In genomic region chr5:45035991-45036390, GRCh38 we compare ENCODE assay signal across 22 cellular contexts.
A peak's percentile ranks its signal among the peaks of the same experiment; 100 is the strongest.
DNase-seq lines count a peak whose midpoint lies in the region; ATAC-seq, FAIRE-seq and TF ChIP-seq lines count a peak whose summit lies in the region.
"Had no signal": no experiment of that assay in that cellular context is flagged by ENCODE, and none has a peak within 500 bp of the region (broad histone marks: within the 10 kb centered on the region; RNA-seq: fewer than 3 reads in every experiment).

No MANE protein-coding gene starts in this region.

- H3K9me3 ChIP-seq in PC-9 (ENCODE audit: insufficient read depth, low read depth) (no peaks in the 10 kb centered on the region), endodermal cell (ENCODE audit: control insufficient read depth, low read length) (no peaks in the 10 kb centered on the region), HepG2 (ENCODE audit: low read length) (no peaks in the 10 kb centered on the region)
- H3K9me3 ChIP-seq: BLaER1 treated with 17β-estradiol and CSF1 and Interleukin-3, amounts not matched to agents 10 nM and 100 nM; Caco-2 had no signal

- TF ChIP-seq EP300 in HepG2 (IDR thresholded peaks at IDR 0.05; ENCODE audit: low read depth in 2 of 2, low read length in 2 of 2) (no peak), HepG2 (CRISPR knock-in tag; IDR thresholded peaks at IDR 0.05; ENCODE audit: borderline replicate concordance) (no peak)

- H3K27ac Mint-ChIP-seq in endodermal cell: no peak overlapping the region
- H3K27ac Mint-ChIP-seq: B cell; CD4-positive, alpha-beta T cell; CD8-positive, alpha-beta T cell had no signal

- H3K9ac ChIP-seq in endodermal cell (ENCODE audit: extremely low read depth, low read length, poor library complexity, severe bottlenecking) (no peak overlapping the region), mesendoderm (ENCODE audit: low read length) (no peak overlapping the region), HepG2 (ENCODE audit: insufficient read depth, low read depth, low read length) (no peak overlapping the region)
- H3K9ac ChIP-seq: BLaER1 treated with 17β-estradiol and CSF1 and Interleukin-3, amounts not matched to agents 10 nM and 100 nM had no signal

- H4K20me1 ChIP-seq in PC-9 (ENCODE audit: insufficient read depth): no peaks in the 10 kb centered on the region
- no peaks in the 10 kb centered on the region for H4K20me1 ChIP-seq in HepG2 (ENCODE audit: insufficient read depth, low read length)
- H4K20me1 ChIP-seq: BLaER1 treated with 17β-estradiol and CSF1 and Interleukin-3, amounts not matched to agents 10 nM and 100 nM had no signal

- no peak overlapping the region for H3K4me3 Mint-ChIP-seq in endodermal cell
- H3K4me3 Mint-ChIP-seq: B cell; CD4-positive, alpha-beta T cell; CD8-positive, alpha-beta T cell had no signal

- no peak overlapping the region for H2BK15ac ChIP-seq in mesendoderm (replicated peaks; ENCODE audit: low read depth)

- H3K27me3 ChIP-seq in PC-9 (ENCODE audit: insufficient read depth, low read depth) (no peaks in the 10 kb centered on the region), endodermal cell (ENCODE audit: control insufficient read depth, insufficient read depth, low read length, poor library complexity, severe bottlenecking) (peaks cover 9% of the 10 kb centered on the region), mesendoderm (ENCODE audit: insufficient read depth, low read length, poor library complexity) (no peaks in the 10 kb centered on the region), HepG2 (ENCODE audit: control insufficient read depth in 1 of 2, insufficient read depth in 2 of 2, low read length in 2 of 2) (no peaks in the 10 kb centered on the region)
- H3K27me3 ChIP-seq: BLaER1 treated with 17β-estradiol and CSF1 and Interleukin-3, amounts not matched to agents 10 nM and 100 nM had no signal

- no peak for TF ChIP-seq RAD21 in HepG2 (CRISPR knock-in tag; IDR thresholded peaks at IDR 0.05)

- ATAC-seq in HepG2: no peak
- ATAC-seq: CD8-positive, alpha-beta T cell had no signal

- no peak for FAIRE-seq in HepG2 (lab: Jason Lieb, UNC)
- FAIRE-seq: A204.1, D721Med, G401.6, GM12891, GM19239 had no signal

- POLR2A ChIA-PET in PC-9 (lab: Charles Lee; ENCODE audit: unreplicated experiment): no interaction called here
- POLR2A ChIA-PET in HepG2 (lab: Yijun Ruan, JAX): no interaction called here

- DNase-seq in PC-9 (no peak), endodermal cell (peak; percentile 80), mesendoderm (peak; percentile 83), ACHN (no peak), HepG2 (ENCODE audit: low spot score) (no peak), NCI-H446 (lab: John Stamatoyannopoulos, UW) (no peak)
- DNase-seq: 8988T; AML-193; Caco-2; Calu3; CD4-positive, alpha-beta T cell; CD8-positive, alpha-beta T cell; DMS79 treated with DMSO at 0.1 percent for 48 hours; GF-D8 had no signal

- H3F3A ChIP-seq in PC-9 (ENCODE audit: insufficient read depth, low read depth): no peaks in the 10 kb centered on the region

- no peak overlapping the region for H3K56ac ChIP-seq in mesendoderm (ENCODE audit: low read length)

- no peak for TF ChIP-seq CTCF in PC-9 (conservative IDR thresholded peaks at IDR 0.05)
- TF ChIP-seq CTCF in endodermal cell (conservative IDR thresholded peaks at IDR 0.05): no peak
- TF ChIP-seq CTCF in HepG2 (CRISPR knock-in tag; IDR thresholded peaks at IDR 0.05): no peak

- no peaks in the 10 kb centered on the region for H3K9me2 ChIP-seq in PC-9 (ENCODE audit: insufficient read depth)

- in situ Hi-C loops in ACHN (cut with HindIII; ENCODE audit: low pct_ligation_motif_present, low pct_unique_long_range_greater_than_20kb, low sequenced_read_pairs) (no loop called here), HepG2 (cut with HindIII; ENCODE audit: extremely low pct_ligation_motif_present, low pct_unique_long_range_greater_than_20kb) (no loop called here)

- H3K4me1 ChIP-seq in PC-9 (replicated peaks; ENCODE audit: insufficient read depth) (no peaks in the 10 kb centered on the region), endodermal cell (ENCODE audit: control insufficient read depth, insufficient read depth, low read length) (no peaks in the 10 kb centered on the region), mesendoderm (ENCODE audit: control insufficient read depth, low read depth, low read length) (no peaks in the 10 kb centered on the region), HepG2 (ENCODE audit: insufficient read depth, low read length) (no peaks in the 10 kb centered on the region)
- H3K4me1 ChIP-seq: BLaER1 treated with 17β-estradiol and CSF1 and Interleukin-3, amounts not matched to agents 10 nM and 100 nM; Caco-2 had no signal

- 45 to 66% methylated on average over 1 of the region's 1 CpG for WGBS in endodermal cell (ENCODE audit: insufficient coverage in 1 of 2, insufficient read length in 1 of 2), 2 experiments
- WGBS in mesendoderm (ENCODE audit: extremely low coverage, insufficient coverage, low lambda C conversion rate): no CpG with 5 or more reads among the region's 1 CpG
- WGBS in HepG2 (ENCODE audit: low lambda C conversion rate): 0% methylated on average over 1 of the region's 1 CpG

- H2AK5ac ChIP-seq in mesendoderm (ENCODE audit: low read length): no peak overlapping the region

- H4K8ac ChIP-seq in mesendoderm (ENCODE audit: low read depth, low read length): no peak overlapping the region

- intact Hi-C loops in PC-9 (cut with micrococcal nuclease; ENCODE audit: unreplicated experiment): loop anchor here (5.0 to 10.0 kb wide), 3 partner anchors 174 to 739 kb away; no protein-coding TSS in a partner anchor
- intact Hi-C loops in HepG2 (cut with micrococcal nuclease; ENCODE audit: unreplicated experiment): no loop called here

- H2BK5ac ChIP-seq in mesendoderm (ENCODE audit: low read length): no peak overlapping the region

- H3K36me3 Mint-ChIP-seq in endodermal cell (ENCODE audit: low read depth): no peaks in the 10 kb centered on the region
- H3K36me3 Mint-ChIP-seq: CD8-positive, alpha-beta T cell had no signal

- H3K36me3 ChIP-seq in PC-9 (ENCODE audit: low read depth): no peaks in the 10 kb centered on the region
- H3K36me3 ChIP-seq in endodermal cell (ENCODE audit: control insufficient read depth, insufficient read depth, low read length): no peaks in the 10 kb centered on the region
- no peaks in the 10 kb centered on the region for H3K36me3 ChIP-seq in mesendoderm (ENCODE audit: control insufficient read depth, insufficient read depth, low read length)
- no peaks in the 10 kb centered on the region for H3K36me3 ChIP-seq in HepG2 (replicated peaks in 1 of 2; ENCODE audit: control insufficient read depth in 1 of 2, insufficient read depth in 2 of 2, low read length in 2 of 2)
- H3K36me3 ChIP-seq: BLaER1 treated with 17β-estradiol and CSF1 and Interleukin-3, amounts not matched to agents 10 nM and 100 nM had no signal

- BruUV-seq in PC-9 (replicated peaks; lab: Mats Ljungman, UMichigan): no TSS peak
- no TSS peak for BruUV-seq in HepG2 (replicated peaks; lab: Mats Ljungman, UMichigan)

- H3K23ac ChIP-seq in mesendoderm (ENCODE audit: low read length): no peak overlapping the region

- no peak overlapping the region for H3K4ac ChIP-seq in mesendoderm (ENCODE audit: low read depth, low read length)

- no peak overlapping the region for H3K27ac ChIP-seq in PC-9
- H3K27ac ChIP-seq in endodermal cell (ENCODE audit: low read depth, low read length): no peak overlapping the region
- no peak overlapping the region for H3K27ac ChIP-seq in mesendoderm (ENCODE audit: low read depth, low read length)
- no peak overlapping the region for H3K27ac ChIP-seq in HepG2 (ENCODE audit: extremely low read length, insufficient read depth, low read length)
- H3K27ac ChIP-seq: BLaER1 treated with 17β-estradiol and CSF1 and Interleukin-3, amounts not matched to agents 10 nM and 100 nM; C4-2B had no signal

- H3K4me3 ChIP-seq in PC-9: no peak overlapping the region
- H3K4me3 ChIP-seq in endodermal cell (ENCODE audit: low read length): no peak overlapping the region
- H3K4me3 ChIP-seq in mesendoderm (ENCODE audit: low read length): no peak overlapping the region
- H3K4me3 ChIP-seq in HepG2 (replicated peaks in 1 of 3; ENCODE audit: insufficient read depth in 1 of 3, low read depth in 2 of 3, low read length in 3 of 3): no peak overlapping the region
- H3K4me3 ChIP-seq: BLaER1 treated with 17β-estradiol and CSF1 and Interleukin-3, amounts not matched to agents 10 nM and 100 nM had no signal

- no peaks in the 10 kb centered on the region for H3K79me2 ChIP-seq in PC-9 (ENCODE audit: low read depth)
- H3K79me2 ChIP-seq in mesendoderm (ENCODE audit: control insufficient read depth, insufficient read depth, low read length): no peaks in the 10 kb centered on the region
- H3K79me2 ChIP-seq in HepG2 (ENCODE audit: insufficient read depth, low read length): no peaks in the 10 kb centered on the region

- H2AFZ ChIP-seq in PC-9: peak overlapping the region; percentile 48; the same call in 1 of the 2 replicates
- no peak overlapping the region for H2AFZ ChIP-seq in HepG2 (ENCODE audit: low read length)

- H3K18ac ChIP-seq in mesendoderm (ENCODE audit: low read length): no peak overlapping the region

- no peaks in the 10 kb centered on the region for H3K79me1 ChIP-seq in mesendoderm (ENCODE audit: low read length)

- H3K27me3 Mint-ChIP-seq in endodermal cell (ENCODE audit: insufficient read depth): peaks cover 41% of the 10 kb centered on the region
- H3K27me3 Mint-ChIP-seq: B cell; CD4-positive, alpha-beta T cell had no signal

- H3K4me2 ChIP-seq in PC-9 (no peak overlapping the region), mesendoderm (ENCODE audit: low read length) (no peak overlapping the region), HepG2 (ENCODE audit: low read depth, low read length) (no peak overlapping the region)
- H3K4me2 ChIP-seq: BLaER1 treated with 17β-estradiol and CSF1 and Interleukin-3, amounts not matched to agents 10 nM and 100 nM had no signal

- H4K5ac ChIP-seq in mesendoderm (ENCODE audit: low read length): no peak overlapping the region

- peaks cover 16% of the 10 kb centered on the region for H3K4me1 Mint-ChIP-seq in endodermal cell
- H3K4me1 Mint-ChIP-seq: B cell had no signal

- H2BK120ac ChIP-seq in mesendoderm (ENCODE audit: low read depth, low read length): no peak overlapping the region

- H3K9me3 Mint-ChIP-seq in endodermal cell: no peaks in the 10 kb centered on the region
- H3K9me3 Mint-ChIP-seq: CD4-positive, alpha-beta T cell; CD8-positive, alpha-beta T cell had no signal

- TF ChIP-seq POLR2A in HepG2 (IDR thresholded peaks at IDR 0.05; ENCODE audit: insufficient read depth in 1 of 2, low read depth in 2 of 2, low read length in 2 of 2): no peak

- CTCF ChIA-PET in PC-9 (lab: Charles Lee): no interaction called here
- CTCF ChIA-PET in HepG2 (lab: Yijun Ruan, JAX; ENCODE audit: low intra/inter-chr PET ratio, low total read pairs): no interaction called here

TF ChIP-seq in HepG2, 621 proteins besides CTCF, POLR2A, EP300 and RAD21 (continues in another document):
- TF ChIP-seq ZNF354B (CRISPR knock-in tag; IDR thresholded peaks at IDR 0.05): no peak
- TF ChIP-seq CREBL2 (CRISPR knock-in tag; IDR thresholded peaks at IDR 0.05; ENCODE audit: borderline replicate concordance): no peak

Comparison
In these comparisons a context has a peak if more than half of its experiments do, and no peak if none do; other contexts are left out.
1. DNase-seq: peak in endodermal cell (single experiment) and mesendoderm (single experiment); none in PC-9 (0 of 2), ACHN (single experiment), HepG2 (single experiment) and NCI-H446 (0 of 2).